ENCODE assay signal across 9 cellular contexts in genomic region chr1:6859415-6860343, GRCh38.
DNase-seq lines count a peak whose midpoint lies in the region; ATAC-seq and TF ChIP-seq lines count a peak whose summit lies in the region.
"Had no signal": no experiment of that assay in that cellular context is flagged by ENCODE, and none has a peak within 500 bp of the region (broad histone marks: within the 10 kb centered on the region; RNA-seq: fewer than 3 reads in every experiment).

No MANE protein-coding gene starts in this region.

- peaks cover 26% of the 10 kb centered on the region for H3K4me1 Mint-ChIP-seq in activated T-cell treated with anti-CD3 and anti-CD28 coated beads, Interleukin-2, amount 50 U/mL, for 24 hours (ENCODE audit: low read depth)
- H3K4me1 Mint-ChIP-seq in activated T-cell treated with anti-CD3 and anti-CD28 coated beads, Interleukin-2, amount 50 U/mL, for 4 hours (ENCODE audit: low read depth), result peaks cover 27% of the 10 kb centered on the region

- no peaks in the 10 kb centered on the region for H3K9me3 Mint-ChIP-seq in activated T-cell treated with anti-CD3 and anti-CD28 coated beads, Interleukin-2, amount 50 U/mL, for 24 hours
- no peaks in the 10 kb centered on the region for H3K9me3 Mint-ChIP-seq in activated T-cell treated with anti-CD3 and anti-CD28 coated beads, Interleukin-2, amount 50 U/mL, for 4 hours

- peak overlapping the region in 1 of 2 donors; percentile 18 for H3K4me3 ChIP-seq in ascending aorta
- H3K4me3 ChIP-seq in upper lobe of left lung, result no peak overlapping the region
- H3K4me3 ChIP-seq: BLaER1 treated with 17β-estradiol and CSF1 and Interleukin-3, amounts not matched to agents 10 nM and 100 nM had no signal

- peaks cover 4 to 21% of the 10 kb centered on the region in 2 donors for H3K4me1 ChIP-seq in ascending aorta
- peaks cover 0 to 16% (median 7%) of the 10 kb centered on the region in 4 donors for H3K4me1 ChIP-seq in upper lobe of left lung

- no peaks in the 10 kb centered on the region for H3K27me3 Mint-ChIP-seq in activated T-cell treated with anti-CD3 and anti-CD28 coated beads, Interleukin-2, amount 50 U/mL, for 24 hours
- no peaks in the 10 kb centered on the region for H3K27me3 Mint-ChIP-seq in activated T-cell treated with anti-CD3 and anti-CD28 coated beads, Interleukin-2, amount 50 U/mL, for 4 hours (ENCODE audit: low read depth)

- H3K36me3 ChIP-seq in ascending aorta (peaks cover 0 to 7% of the 10 kb centered on the region in 2 donors), upper lobe of left lung (peaks cover 0 to 5% (median 0%) of the 10 kb centered on the region in 4 donors)

- intact Hi-C loops in ascending aorta (cut with DNase I), result loop anchor here (1.0 to 5.0 kb wide), 3 partner anchors 32 to 74 kb away; partner anchors contain the start of gene CAMTA1

- peaks cover 30% of the 10 kb centered on the region for H3K36me3 Mint-ChIP-seq in activated T-cell treated with anti-CD3 and anti-CD28 coated beads, Interleukin-2, amount 50 U/mL, for 24 hours (ENCODE audit: low read depth)
- peaks cover 35% of the 10 kb centered on the region for H3K36me3 Mint-ChIP-seq in activated T-cell treated with anti-CD3 and anti-CD28 coated beads, Interleukin-2, amount 50 U/mL, for 4 hours (ENCODE audit: insufficient read depth)

- TF ChIP-seq EP300 in upper lobe of left lung (IDR thresholded peaks at IDR 0.05), result peak in 3 of 4 donors; percentile 14 to 85 (median 40)

- TF ChIP-seq CTCF in ascending aorta (IDR thresholded peaks at IDR 0.05) (no peak), upper lobe of left lung (IDR thresholded peaks at IDR 0.05) (no peak)

- H3K27ac ChIP-seq in ascending aorta (peak overlapping the region; percentile 80 to 84), upper lobe of left lung (peak overlapping the region in 2 of 4 donors; percentile 4 to 12)
- H3K27ac ChIP-seq: BLaER1 treated with 17β-estradiol and CSF1 and Interleukin-3, amounts not matched to agents 10 nM and 100 nM had no signal

- ATAC-seq in activated T-cell treated with anti-CD3 and anti-CD28 coated beads, Interleukin-2, amount 50 U/mL, for 4 hours, result no peak
- ATAC-seq in upper lobe of left lung (ENCODE audit: low FRiP score in 2 of 2), result peak; percentile 82 to 88

- H3K27me3 ChIP-seq in ascending aorta (no peaks in the 10 kb centered on the region), upper lobe of left lung (no peaks in the 10 kb centered on the region)
- H3K27me3 ChIP-seq: BLaER1 treated with 17β-estradiol and CSF1 and Interleukin-3, amounts not matched to agents 10 nM and 100 nM had no signal

- peak overlapping the region; percentile 50 for H3K27ac Mint-ChIP-seq in activated T-cell treated with anti-CD3 and anti-CD28 coated beads, Interleukin-2, amount 50 U/mL, for 24 hours

- WGBS in upper lobe of left lung, 2 donors, result 72 to 76% methylated on average over 7 of the region's 7 CpGs

- TF ChIP-seq POLR2A in upper lobe of left lung (IDR thresholded peaks at IDR 0.05), result no peak

- no peak overlapping the region for H3K4me3 Mint-ChIP-seq in activated T-cell treated with anti-CD3 and anti-CD28 coated beads, Interleukin-2, amount 50 U/mL, for 24 hours
- no peak overlapping the region for H3K4me3 Mint-ChIP-seq in activated T-cell treated with anti-CD3 and anti-CD28 coated beads, Interleukin-2, amount 50 U/mL, for 4 hours

- H3K9me3 ChIP-seq in ascending aorta (no peaks in the 10 kb centered on the region), upper lobe of left lung (no peaks in the 10 kb centered on the region)

- no peak for DNase-seq in activated T-cell treated with anti-CD3 and anti-CD28 coated beads, Interleukin-2, amount 50 U/mL, for 24 hours
- DNase-seq in activated T-cell treated with anti-CD3 and anti-CD28 coated beads, Interleukin-2, amount 50 U/mL, for 4 hours, result no peak
- DNase-seq in ascending aorta (ENCODE audit: low spot score in 2 of 2) (no peak), iPS DF 19.7 (ENCODE audit: low read depth, low spot score) (peak; percentile 9), upper lobe of left lung (peak in 1 of 2 donors; percentile 72), SKM-1 treated with dmso at 0.1 percent for 144 hours (lab: John Stamatoyannopoulos, UW; ENCODE audit: unreplicated experiment) (no peak), NCI-H1092 treated with DMSO at 0.1 percent for 48 hours (lab: John Stamatoyannopoulos, UW) (no peak)
- DNase-seq in stimulated activated CD4-positive, alpha-beta T cell treated with anti-CD3 and anti-CD28 coated beads, Interleukin-2, amount 100 ng/mL, for 24 hours, result no peak

Comparison
In these comparisons a context has a peak if more than half of its experiments do, and no peak if none do; other contexts are left out.
1. ATAC-seq: peak in upper lobe of left lung (2 of 2); none in activated T-cell treated with anti-CD3 and anti-CD28 coated beads, Interleukin-2, amount 50 U/mL, for 4 hours (0 of 2).